In genomic region chr7:117153016-117153415, GRCh38 we compare ENCODE assay signal across 28 cellular contexts.
"Had no signal": no experiment of that assay in that cellular context is flagged by ENCODE, and none has a peak within 500 bp of the region (broad histone marks: within the 10 kb centered on the region; RNA-seq: fewer than 3 reads in every experiment).

No MANE protein-coding gene starts in this region.

- H3K4me3 Mint-ChIP-seq: activated CD4-positive, alpha-beta T cell treated with anti-CD3 and anti-CD28 coated beads for 36 hours; activated CD4-positive, alpha-beta T cell treated with anti-CD3 and anti-CD28 coated beads, Interleukin-2, amount 10 ng/mL, durations not matched to agents 7 days and 5 days; activated naive CD8-positive, alpha-beta T cell treated with anti-CD3 and anti-CD28 coated beads for 36 hours; T-helper 1 cell treated with Interleukin-12 subunit alpha and Interleukin-12 subunit beta and Interleukin-4 antibody, amounts not matched to agents 30 μg/mL and 1 μg/mL, for 36 hours; T-helper 2 cell treated with Interferon-gamma antibody and Interleukin-4, amounts not matched to agents 5 μg/mL and 100 μg/mL, for 36 hours; WTC11 had no signal

- FAIRE-seq: TTC549 had no signal

- H3K9me3 Mint-ChIP-seq: activated CD4-positive, alpha-beta T cell treated with anti-CD3 and anti-CD28 coated beads, Interleukin-2, amount 10 ng/mL, durations not matched to agents 7 days and 5 days; activated naive CD8-positive, alpha-beta T cell treated with anti-CD3 and anti-CD28 coated beads for 36 hours; T-helper 1 cell treated with Interleukin-12 subunit alpha and Interleukin-12 subunit beta and Interleukin-4 antibody, amounts not matched to agents 30 μg/mL and 1 μg/mL, for 36 hours; T-helper 2 cell treated with Interferon-gamma antibody and Interleukin-4, amounts not matched to agents 5 μg/mL and 100 μg/mL, for 36 hours; WTC11 had no signal

- H3K36me3 Mint-ChIP-seq: activated naive CD8-positive, alpha-beta T cell treated with anti-CD3 and anti-CD28 coated beads for 36 hours; WTC11 had no signal

- H3K27ac Mint-ChIP-seq: activated CD4-positive, alpha-beta T cell treated with anti-CD3 and anti-CD28 coated beads for 36 hours; activated CD4-positive, alpha-beta T cell treated with anti-CD3 and anti-CD28 coated beads, Interleukin-2, amount 10 ng/mL, durations not matched to agents 7 days and 5 days; activated naive CD8-positive, alpha-beta T cell treated with anti-CD3 and anti-CD28 coated beads for 36 hours; T-helper 1 cell treated with Interleukin-12 subunit alpha and Interleukin-12 subunit beta and Interleukin-4 antibody, amounts not matched to agents 30 μg/mL and 1 μg/mL, for 36 hours; T-helper 2 cell treated with Interferon-gamma antibody and Interleukin-4, amounts not matched to agents 5 μg/mL and 100 μg/mL, for 36 hours; WTC11 had no signal

- DNase-seq: activated CD4-positive, alpha-beta T cell treated with anti-CD3 and anti-CD28 coated beads for 36 hours; activated CD4-positive, alpha-beta T cell treated with anti-CD3 and anti-CD28 coated beads, Interleukin-2, amount 10 ng/mL, durations not matched to agents 7 days and 5 days; activated CD4-positive, alpha-beta T cell treated with anti-CD3 and anti-CD28 coated beads, Interleukin-2, amount 50 U/mL, for 48 hours; activated CD8-positive, alpha-beta memory T cell treated with anti-CD3 and anti-CD28 coated beads, Interleukin-2, amount 50 U/mL, for 4 hours; activated effector memory CD4-positive, alpha-beta T cell treated with anti-CD3 and anti-CD28 coated beads, Interleukin-2, amount 50 U/mL, for 16 hours; activated naive CD4-positive, alpha-beta T cell; activated naive CD4-positive, alpha-beta T cell treated with anti-CD3 and anti-CD28 coated beads, Interleukin-2, amount 50 U/mL, for 16 hours; activated naive CD8-positive, alpha-beta T cell treated with anti-CD3 and anti-CD28 coated beads for 36 hours; activated T-cell treated with anti-CD3 and anti-CD28 coated beads for 4 hours; activated T-cell treated with anti-CD3 and anti-CD28 coated beads, Interleukin-2, amount 50 U/mL, for 48 hours; amniotic stem cell; aorta; brain microvascular endothelial cell; NCI-H1105 treated with DMSO at 0.1 percent for 48 hours; NCI-H1436 treated with DMSO at 0.1 percent for 48 hours; NCI-H2029; NCI-H345; RPMI8226; SHP77 treated with DMSO at 0.1 percent for 48 hours; SK-N-SH had no signal

- H3K4me1 Mint-ChIP-seq: activated CD4-positive, alpha-beta T cell treated with anti-CD3 and anti-CD28 coated beads for 36 hours; activated CD4-positive, alpha-beta T cell treated with anti-CD3 and anti-CD28 coated beads, Interleukin-2, amount 10 ng/mL, durations not matched to agents 7 days and 5 days; activated naive CD8-positive, alpha-beta T cell treated with anti-CD3 and anti-CD28 coated beads for 36 hours had no signal

- H3K27ac ChIP-seq: brain microvascular endothelial cell, SJSA1 had no signal

- H3K27me3 Mint-ChIP-seq: activated CD4-positive, alpha-beta T cell treated with anti-CD3 and anti-CD28 coated beads for 36 hours; activated CD4-positive, alpha-beta T cell treated with anti-CD3 and anti-CD28 coated beads, Interleukin-2, amount 10 ng/mL, durations not matched to agents 7 days and 5 days; activated naive CD8-positive, alpha-beta T cell treated with anti-CD3 and anti-CD28 coated beads for 36 hours had no signal

- H3K9me3 ChIP-seq: SJSA1, SK-N-SH had no signal

- H3K4me3 ChIP-seq: K562, SJSA1 had no signal

- ATAC-seq: activated CD4-positive, alpha-beta T cell treated with anti-CD3 and anti-CD28 coated beads for 36 hours; activated CD4-positive, CD25-positive, alpha-beta regulatory T cell treated with anti-CD3 and anti-CD28 coated beads, Interleukin-2, amount 50 U/mL, for 24 hours; K562; Panc1; WTC11 had no signal
